ENCODE assay signal across 24 cellular contexts in the genomic region with DNA sequence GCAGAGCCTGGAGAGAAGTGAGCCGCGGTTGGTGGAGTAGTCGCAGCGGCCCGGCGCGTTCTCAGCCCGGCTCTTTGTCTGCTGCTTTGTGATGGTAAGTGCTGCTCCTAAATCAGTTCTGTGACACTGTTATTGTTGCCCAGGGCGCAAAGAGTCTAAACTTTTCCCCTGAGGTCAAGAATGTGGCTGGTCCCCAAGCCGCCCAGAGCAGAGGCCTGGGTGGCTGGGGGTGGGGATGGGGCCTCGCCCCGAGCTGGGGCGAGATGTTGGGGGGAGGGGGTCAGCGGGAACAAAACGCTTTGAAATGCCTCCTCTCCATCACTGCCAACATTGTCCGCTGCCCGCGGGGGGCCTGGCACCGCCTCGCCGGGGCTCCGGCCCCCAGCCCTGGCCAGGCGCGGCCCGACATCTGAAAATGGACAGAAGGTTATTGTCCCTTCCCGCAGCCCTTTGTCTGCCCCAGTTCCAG. TPM values are rescaled to one million over a fixed set of nuclear protein-coding genes. Genes with fewer than 3 reads are reported as not detected.
A peak's percentile ranks its signal among the peaks of the same experiment; 100 is the strongest.
DNase-seq lines count a peak whose midpoint lies in the region; ATAC-seq, FAIRE-seq and TF ChIP-seq lines count a peak whose summit lies in the region.
"Had no signal": no experiment of that assay in that cellular context is flagged by ENCODE, and none has a peak within 500 bp of the region (broad histone marks: within the 10 kb centered on the region; RNA-seq: fewer than 3 reads in every experiment).

No MANE protein-coding gene starts in this region.

- DNase-seq in HAP-1 (ENCODE audit: low spot score in 2 of 2) (peak; percentile 76 to 87), ecto neural progenitor cell (ENCODE audit: low spot score) (peak; percentile 76), left kidney (ENCODE audit: low read depth, low spot score) (peak; percentile 77), posterior cingulate gyrus (peak; percentile 71 to 98 (median 84)), amniotic stem cell (lab: John Stamatoyannopoulos, UW) (no peak), GM19239 (ENCODE audit: insufficient read length, low spot score) (no peak)
- DNase-seq in CD4-positive, alpha-beta T cell = no peak
- DNase-seq: activated naive CD8-positive, alpha-beta T cell treated with anti-CD3 and anti-CD28 coated beads for 36 hours; activated T-cell treated with anti-CD3 and anti-CD28 coated beads, Interleukin-2, amount 50 U/mL, for 72 hours; CD4-positive, alpha-beta memory T cell; DMS53; foreskin fibroblast; MM.1S; NCI-H345; stimulated activated CD4-positive, alpha-beta T cell treated with anti-CD3 and anti-CD28 coated beads, Interleukin-4, amount 100 ng/mL, for 1 hour had no signal

- H3K36me3 ChIP-seq in HAP-1 (replicated peaks) = no peaks in the 10 kb centered on the region
- H3K36me3 ChIP-seq: breast epithelium had no signal

- no peak for TF ChIP-seq CTCF in CD4-positive, alpha-beta T cell (IDR thresholded peaks at IDR 0.05)

- H3K27ac Mint-ChIP-seq in CD4-positive, alpha-beta T cell = no peak overlapping the region
- H3K27ac Mint-ChIP-seq: activated naive CD8-positive, alpha-beta T cell treated with anti-CD3 and anti-CD28 coated beads for 36 hours; activated T-cell treated with anti-CD3 and anti-CD28 coated beads, Interleukin-2, amount 50 U/mL, for 72 hours; CD4-positive, alpha-beta memory T cell; dendritic cell treated with granulocyte-macrophage colony-stimulating factor and Interleukin-4, amounts not matched to agents 40 ng/mL and 50 ng/mL, for 4 days; IgD-negative memory B cell had no signal

- no peak overlapping the region for H3K27ac ChIP-seq in CD4-positive, alpha-beta T cell (ENCODE audit: low read depth, low read length)
- H3K27ac ChIP-seq: breast epithelium, epithelial cell of prostate, parathyroid adenoma, SK-N-MC had no signal

- in situ Hi-C loops in HAP-1 (cut with MboI; ENCODE audit: low sequenced_read_pairs) = no loop called here

- POLR2A ChIA-PET in CD4-positive, alpha-beta T cell (lab: Charles Lee) = no interaction called here

- H3K4me1 Mint-ChIP-seq in CD4-positive, alpha-beta T cell (ENCODE audit: low read depth) = no peaks in the 10 kb centered on the region
- H3K4me1 Mint-ChIP-seq: activated naive CD8-positive, alpha-beta T cell treated with anti-CD3 and anti-CD28 coated beads for 36 hours had no signal

- no peak for FAIRE-seq in GM19239 (lab: Jason Lieb, UNC)
- FAIRE-seq: GM12891 had no signal

- H3K27me3 Mint-ChIP-seq in CD4-positive, alpha-beta T cell = peaks cover 47% of the 10 kb centered on the region

- H3K9me3 ChIP-seq in HAP-1 = no peaks in the 10 kb centered on the region
- H3K9me3 ChIP-seq in CD4-positive, alpha-beta T cell (ENCODE audit: control insufficient read depth, low read length) = no peaks in the 10 kb centered on the region
- H3K9me3 ChIP-seq: breast epithelium had no signal

- no peaks in the 10 kb centered on the region for H3K9me3 Mint-ChIP-seq in CD4-positive, alpha-beta T cell
- H3K9me3 Mint-ChIP-seq: activated naive CD8-positive, alpha-beta T cell treated with anti-CD3 and anti-CD28 coated beads for 36 hours; activated T-cell treated with anti-CD3 and anti-CD28 coated beads, Interleukin-2, amount 50 U/mL, for 72 hours; CD4-positive, alpha-beta memory T cell; dendritic cell treated with granulocyte-macrophage colony-stimulating factor and Interleukin-4, amounts not matched to agents 40 ng/mL and 50 ng/mL, for 4 days; IgD-negative memory B cell had no signal

- no peak overlapping the region for H3K4me3 ChIP-seq in HAP-1
- H3K4me3 ChIP-seq: breast epithelium, SK-N-MC, smooth muscle cell had no signal

- H3K36me3 Mint-ChIP-seq in CD4-positive, alpha-beta T cell (ENCODE audit: low read depth) = no peaks in the 10 kb centered on the region
- H3K36me3 Mint-ChIP-seq: activated naive CD8-positive, alpha-beta T cell treated with anti-CD3 and anti-CD28 coated beads for 36 hours; CD4-positive, alpha-beta memory T cell; IgD-negative memory B cell had no signal

- H3K4me3 Mint-ChIP-seq in CD4-positive, alpha-beta T cell = no peak overlapping the region
- H3K4me3 Mint-ChIP-seq: activated naive CD8-positive, alpha-beta T cell treated with anti-CD3 and anti-CD28 coated beads for 36 hours; activated T-cell treated with anti-CD3 and anti-CD28 coated beads, Interleukin-2, amount 50 U/mL, for 72 hours; CD4-positive, alpha-beta memory T cell; dendritic cell treated with granulocyte-macrophage colony-stimulating factor and Interleukin-4, amounts not matched to agents 40 ng/mL and 50 ng/mL, for 4 days; IgD-negative memory B cell had no signal

- CTCF ChIA-PET in CD4-positive, alpha-beta T cell (lab: Charles Lee) = no interaction called here

- intact Hi-C loops in posterior cingulate gyrus (cut with DNase I) = loop anchor here (1.0 kb wide), 1 partner anchor 35 kb away; no protein-coding TSS in a partner anchor
- intact Hi-C loops in CD4-positive, alpha-beta T cell (cut with DNase I, micrococcal nuclease) = no loop called here

- peaks cover 29% of the 10 kb centered on the region for H3K4me1 ChIP-seq in HAP-1
- H3K4me1 ChIP-seq: breast epithelium, parathyroid adenoma had no signal

- H3K27me3 ChIP-seq in HAP-1 (ENCODE audit: low read depth) = no peaks in the 10 kb centered on the region
- peaks cover 23% of the 10 kb centered on the region for H3K27me3 ChIP-seq in CD4-positive, alpha-beta T cell (ENCODE audit: control insufficient read depth, insufficient read depth, low read length)
- H3K27me3 ChIP-seq: breast epithelium had no signal

- ATAC-seq in GM19395 (IDR thresholded peaks at IDR 0.05; ENCODE audit: unreplicated experiment) = no peak
- ATAC-seq in CD4-positive, alpha-beta T cell (ENCODE audit: poor library complexity) = no peak
- ATAC-seq: activated T-cell treated with anti-CD3 and anti-CD28 coated beads, Interleukin-2, amount 50 U/mL, for 72 hours had no signal

RNA-seq across cellular contexts. Expression of gene CERCAM, which starts 11.7 kb away (rescaled TPM):
- total RNA-seq in CD4-positive, alpha-beta T cell = under 1 TPM; 0.30 to 0.31 TPM

RNA-seq across cellular contexts. Expression of gene URM1, which starts 37.8 kb away (rescaled TPM):
- 10 to 100 TPM; 28.4 to 28.8 TPM for total RNA-seq in CD4-positive, alpha-beta T cell

RNA-seq across cellular contexts. Expression of gene ODF2, which starts 46.8 kb away (rescaled TPM):
- 10 to 100 TPM; 18.3 to 21.3 TPM for total RNA-seq in CD4-positive, alpha-beta T cell

Comparison
In these comparisons a context has a peak if more than half of its experiments do, and no peak if none do; other contexts are left out.
1. DNase-seq: peak in HAP-1 (2 of 2), ecto neural progenitor cell (single experiment), left kidney (single experiment) and posterior cingulate gyrus (10 of 10); none in amniotic stem cell (single experiment), CD4-positive, alpha-beta T cell (0 of 10) and GM19239 (single experiment).